In genomic region chrX:140713174-140713539, GRCh38 we compare ENCODE assay signal across 12 cellular contexts. TPM values are rescaled to one million over a fixed set of nuclear protein-coding genes. Genes with fewer than 3 reads are reported as not detected.
DNase-seq lines count a peak whose midpoint lies in the region; ATAC-seq, FAIRE-seq and TF ChIP-seq lines count a peak whose summit lies in the region.
"Had no signal": no experiment of that assay in that cellular context is flagged by ENCODE, and none has a peak within 500 bp of the region (broad histone marks: within the 10 kb centered on the region; RNA-seq: fewer than 3 reads in every experiment).

No MANE protein-coding gene starts in this region.

- no peaks in the 10 kb centered on the region for H3F3A ChIP-seq in PC-9 (ENCODE audit: insufficient read depth, low read depth)

- TF ChIP-seq CTCF in CD4-positive, alpha-beta T cell (IDR thresholded peaks at IDR 0.05): no peak
- TF ChIP-seq CTCF in astrocyte (IDR thresholded peaks at IDR 0.05; ENCODE audit: insufficient read depth, low read depth, low read length) (no peak), PC-9 (conservative IDR thresholded peaks at IDR 0.05) (no peak)

- H3K27me3 Mint-ChIP-seq in CD4-positive, alpha-beta T cell: no peaks in the 10 kb centered on the region
- no peaks in the 10 kb centered on the region for H3K27me3 Mint-ChIP-seq in astrocyte (ENCODE audit: low read depth, unreplicated experiment)
- H3K27me3 Mint-ChIP-seq: CD4-positive, alpha-beta memory T cell had no signal

- no TSS peak for BruUV-seq in PC-9 (replicated peaks; lab: Mats Ljungman, UMichigan)

- H3K4me3 Mint-ChIP-seq in CD4-positive, alpha-beta T cell: peak overlapping the region; percentile 73
- H3K4me3 Mint-ChIP-seq in astrocyte (ENCODE audit: unreplicated experiment): no peak overlapping the region

- H3K36me3 ChIP-seq in astrocyte (ENCODE audit: insufficient read depth, low read length) (no peaks in the 10 kb centered on the region), muscle layer of duodenum (ENCODE audit: control insufficient read depth in 1 of 2, insufficient read depth in 2 of 2, low read length in 2 of 2) (no peaks in the 10 kb centered on the region), PC-9 (ENCODE audit: low read depth) (no peaks in the 10 kb centered on the region)
- H3K36me3 ChIP-seq: Peyer's patch had no signal

- POLR2A ChIA-PET in CD4-positive, alpha-beta T cell (lab: Charles Lee): no interaction called here
- POLR2A ChIA-PET in PC-9 (lab: Charles Lee; ENCODE audit: unreplicated experiment): no interaction called here

- H3K4me3 ChIP-seq in astrocyte (ENCODE audit: insufficient read depth, low read depth, low read length) (peak overlapping the region; percentile 33), muscle layer of duodenum (ENCODE audit: low read depth in 1 of 2, low read length in 2 of 2) (peak overlapping the region; percentile 33 to 51), PC-9 (no peak overlapping the region)

- H3K27ac ChIP-seq in CD4-positive, alpha-beta T cell (ENCODE audit: low read depth, low read length): no peak overlapping the region
- H3K27ac ChIP-seq in astrocyte (ENCODE audit: low read depth, low read length): no peak overlapping the region
- H3K27ac ChIP-seq in muscle layer of duodenum (ENCODE audit: low read length): no peak overlapping the region
- no peak overlapping the region for H3K27ac ChIP-seq in PC-9
- H3K27ac ChIP-seq: Peyer's patch had no signal

- no peaks in the 10 kb centered on the region for H3K9me3 Mint-ChIP-seq in CD4-positive, alpha-beta T cell
- no peaks in the 10 kb centered on the region for H3K9me3 Mint-ChIP-seq in astrocyte (ENCODE audit: unreplicated experiment)
- H3K9me3 Mint-ChIP-seq: CD4-positive, alpha-beta memory T cell had no signal

- H3K36me3 Mint-ChIP-seq in CD4-positive, alpha-beta T cell (ENCODE audit: low read depth): no peaks in the 10 kb centered on the region
- H3K36me3 Mint-ChIP-seq in astrocyte (ENCODE audit: low read depth, unreplicated experiment): no peaks in the 10 kb centered on the region
- H3K36me3 Mint-ChIP-seq: CD4-positive, alpha-beta memory T cell had no signal

- H2AFZ ChIP-seq in astrocyte (ENCODE audit: low read depth, low read length) (peak overlapping the region; percentile 26), PC-9 (no peak overlapping the region)

- no peaks in the 10 kb centered on the region for H3K79me2 ChIP-seq in astrocyte (ENCODE audit: insufficient read depth, low read length)
- H3K79me2 ChIP-seq in PC-9 (ENCODE audit: low read depth): no peaks in the 10 kb centered on the region

- intact Hi-C loops in CD4-positive, alpha-beta T cell (cut with DNase I, micrococcal nuclease): no loop called here
- intact Hi-C loops in PC-9 (cut with micrococcal nuclease; ENCODE audit: unreplicated experiment): no loop called here

- H3K27ac Mint-ChIP-seq in CD4-positive, alpha-beta T cell: no peak overlapping the region
- no peak overlapping the region for H3K27ac Mint-ChIP-seq in astrocyte (ENCODE audit: unreplicated experiment)

- no peaks in the 10 kb centered on the region for H4K20me1 ChIP-seq in astrocyte (ENCODE audit: insufficient read depth, low read length)
- no peaks in the 10 kb centered on the region for H4K20me1 ChIP-seq in PC-9 (ENCODE audit: insufficient read depth)

- peak in 1 of 10 experiments; percentile 7 for DNase-seq in CD4-positive, alpha-beta T cell
- no peak for DNase-seq in astrocyte (ENCODE audit: low read depth)
- DNase-seq in SHP77 treated with DMSO at 0.1 percent for 48 hours (lab: John Stamatoyannopoulos, UW): no peak
- DNase-seq in NCI-H1105 treated with DMSO at 0.1 percent for 48 hours (lab: John Stamatoyannopoulos, UW): no peak
- DNase-seq in PC-9: no peak
- DNase-seq: NCI-H1092 treated with DMSO at 0.1 percent for 48 hours had no signal

- CTCF ChIA-PET in CD4-positive, alpha-beta T cell (lab: Charles Lee): no interaction called here
- CTCF ChIA-PET in PC-9 (lab: Charles Lee): no interaction called here

- H3K4me1 ChIP-seq in astrocyte (ENCODE audit: insufficient read depth, low read length): peaks cover 3% of the 10 kb centered on the region
- no peaks in the 10 kb centered on the region for H3K4me1 ChIP-seq in muscle layer of duodenum (ENCODE audit: control insufficient read depth in 1 of 2, insufficient read depth in 2 of 2, low read length in 2 of 2)
- no peaks in the 10 kb centered on the region for H3K4me1 ChIP-seq in PC-9 (replicated peaks; ENCODE audit: insufficient read depth)
- H3K4me1 ChIP-seq: Peyer's patch had no signal

- no peaks in the 10 kb centered on the region for H3K9me3 ChIP-seq in CD4-positive, alpha-beta T cell (ENCODE audit: control insufficient read depth, low read length)
- no peaks in the 10 kb centered on the region for H3K9me3 ChIP-seq in astrocyte (ENCODE audit: insufficient read depth, low read depth, low read length)
- H3K9me3 ChIP-seq in muscle layer of duodenum (ENCODE audit: control insufficient read depth in 1 of 2, low read length in 2 of 2): no peaks in the 10 kb centered on the region
- no peaks in the 10 kb centered on the region for H3K9me3 ChIP-seq in PC-9 (ENCODE audit: insufficient read depth, low read depth)
- H3K9me3 ChIP-seq: Peyer's patch had no signal

- no peak for FAIRE-seq in astrocyte (lab: Jason Lieb, UNC)
- FAIRE-seq: GM18507 had no signal

- peak overlapping the region; percentile 57 for H3K9ac ChIP-seq in astrocyte (ENCODE audit: low read length)

- peak; percentile 45 for ATAC-seq in CD4-positive, alpha-beta T cell (ENCODE audit: poor library complexity)
- ATAC-seq in HG03025 (IDR thresholded peaks at IDR 0.05; ENCODE audit: low FRiP score, unreplicated experiment): peak; percentile 60
- ATAC-seq in GM19467 (IDR thresholded peaks at IDR 0.05; ENCODE audit: unreplicated experiment): no peak

- H3K4me2 ChIP-seq in astrocyte (ENCODE audit: low read length): peak overlapping the region; percentile 81
- H3K4me2 ChIP-seq in PC-9: no peak overlapping the region

- no peaks in the 10 kb centered on the region for H3K9me2 ChIP-seq in PC-9 (ENCODE audit: insufficient read depth)

- H3K4me1 Mint-ChIP-seq in CD4-positive, alpha-beta T cell (ENCODE audit: low read depth): peaks cover 7% of the 10 kb centered on the region
- peaks cover 3% of the 10 kb centered on the region for H3K4me1 Mint-ChIP-seq in astrocyte (ENCODE audit: low read depth, unreplicated experiment)

- H3K27me3 ChIP-seq in CD4-positive, alpha-beta T cell (ENCODE audit: control insufficient read depth, insufficient read depth, low read length): no peaks in the 10 kb centered on the region
- H3K27me3 ChIP-seq in astrocyte (ENCODE audit: insufficient read depth, low read length) (peaks cover 8% of the 10 kb centered on the region), muscle layer of duodenum (ENCODE audit: low read depth, low read length) (no peaks in the 10 kb centered on the region), PC-9 (ENCODE audit: insufficient read depth, low read depth) (peaks cover 60% of the 10 kb centered on the region)
- H3K27me3 ChIP-seq: Peyer's patch had no signal

RNA-seq across cellular contexts. Expression of gene LINC00632, which starts 3.6 kb away (rescaled TPM):
- 10 to 100 TPM in 1 of 2 experiments, 1 to 10 TPM in 1; 9.4 to 10.8 TPM for total RNA-seq in CD4-positive, alpha-beta T cell
- 318 and 375 TPM in 2 replicates for total RNA-seq in astrocyte
- 0.20 and 0.46 TPM in 2 replicates for total RNA-seq in PC-9 (2021)

Comparison
In these comparisons a context has a peak if more than half of its experiments do, and no peak if none do; other contexts are left out.
1. RNA of gene LINC00632, which starts 3.6 kb away (total RNA-seq): 318 to 375 TPM in astrocyte; 9.4 to 10.8 TPM in CD4-positive, alpha-beta T cell and 0.20 to 0.46 TPM in PC-9; every median in the first group is over 10 times any median in the second.